In the genomic region with DNA sequence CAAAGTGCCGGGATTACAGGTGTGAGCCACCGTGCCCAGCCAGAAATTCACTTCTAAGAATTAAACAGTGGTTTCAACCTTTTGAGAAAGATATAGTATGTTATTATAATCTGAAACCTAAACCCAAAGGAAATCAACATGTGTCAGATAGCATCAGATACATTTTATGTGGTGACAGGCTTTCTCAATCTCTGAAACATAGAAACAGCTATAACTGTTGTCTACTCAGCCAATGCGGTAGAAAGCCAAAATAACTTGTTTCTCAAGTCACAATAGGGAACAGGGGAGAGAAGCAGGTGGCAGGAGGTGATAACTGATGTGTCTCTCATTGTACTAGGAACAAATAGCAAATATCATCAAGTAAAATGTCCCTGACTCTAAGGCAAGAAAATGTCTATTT, we compare ENCODE assay signal across 21 cellular contexts. TPM values are rescaled to one million over a fixed set of nuclear protein-coding genes. Genes with fewer than 3 reads are reported as not detected.
DNase-seq lines count a peak whose midpoint lies in the region; ATAC-seq, FAIRE-seq and TF ChIP-seq lines count a peak whose summit lies in the region.
"Had no signal": no experiment of that assay in that cellular context is flagged by ENCODE, and none has a peak within 500 bp of the region (broad histone marks: within the 10 kb centered on the region; RNA-seq: fewer than 3 reads in every experiment).

No MANE protein-coding gene starts in this region.

- no peaks in the 10 kb centered on the region for H3K27me3 Mint-ChIP-seq in activated naive CD8-positive, alpha-beta T cell
- no peaks in the 10 kb centered on the region for H3K27me3 Mint-ChIP-seq in activated naive CD8-positive, alpha-beta T cell treated with anti-CD3 and anti-CD28 coated beads for 36 hours
- H3K27me3 Mint-ChIP-seq in GM23338 (ENCODE audit: insufficient read depth, low read depth, poor library complexity) = no peaks in the 10 kb centered on the region

- H3K9me3 Mint-ChIP-seq in activated naive CD8-positive, alpha-beta T cell (ENCODE audit: low read depth) = no peaks in the 10 kb centered on the region
- H3K9me3 Mint-ChIP-seq in activated naive CD8-positive, alpha-beta T cell treated with anti-CD3 and anti-CD28 coated beads for 36 hours = peaks cover 4% of the 10 kb centered on the region
- H3K9me3 Mint-ChIP-seq in GM23338 = peaks cover 9% of the 10 kb centered on the region; the same call in 2 of the 3 replicates

- H3K36me3 Mint-ChIP-seq in activated naive CD8-positive, alpha-beta T cell = peaks cover 16% of the 10 kb centered on the region
- H3K36me3 Mint-ChIP-seq in activated naive CD8-positive, alpha-beta T cell treated with anti-CD3 and anti-CD28 coated beads for 36 hours = peaks cover 25% of the 10 kb centered on the region
- peaks cover 26% of the 10 kb centered on the region for H3K36me3 Mint-ChIP-seq in GM23338 (ENCODE audit: low read depth)

- H4K20me1 ChIP-seq in K562 (replicated peaks; ENCODE audit: control insufficient read depth, insufficient read depth, low read length) (no peaks in the 10 kb centered on the region), GM23338 (replicated peaks; ENCODE audit: insufficient read depth) (no peaks in the 10 kb centered on the region)
- H4K20me1 ChIP-seq: BLaER1 had no signal

- peaks cover 15% of the 10 kb centered on the region; the same call in 2 of the 3 replicates for H3K36me3 ChIP-seq in K562 (ENCODE audit: control insufficient read depth, insufficient read depth, low read length)
- no peaks in the 10 kb centered on the region for H3K36me3 ChIP-seq in GM23338 (ENCODE audit: insufficient read depth)
- H3K36me3 ChIP-seq: SJCRH30 had no signal

- no peak overlapping the region for H3K4me3 ChIP-seq in Jurkat, Clone E6-1 (ENCODE audit: low read length)
- H3K4me3 ChIP-seq in K562 (no peak overlapping the region), GM23338 (no peak overlapping the region)
- H3K4me3 ChIP-seq: BLaER1, GM23248, HAP-1, SJCRH30 had no signal

- no peak for DNase-seq in activated naive CD8-positive, alpha-beta T cell treated with anti-CD3 and anti-CD28 coated beads for 36 hours
- peak; percentile 79 for DNase-seq in Jurkat, Clone E6-1 (ENCODE audit: low read depth, low spot score)
- DNase-seq in K562 (ENCODE audit: extremely low read depth in 1 of 4, low spot score in 3 of 4) (no peak), NCI-H1436 treated with DMSO at 0.1 percent for 48 hours (lab: John Stamatoyannopoulos, UW) (no peak), GM23338 (ENCODE audit: low spot score) (no peak), 8988T (no peak)
- DNase-seq: GM23248; KBM-7; NCI-H1092; NCI-H1436; NCI-H2029; NCI-H226; NCI-H510A treated with DMSO at 0.1 percent for 48 hours; NCI-H748 treated with DMSO at 0.1 percent for 48 hours; NK-92 treated with Interleukin-12 subunit alpha and Interleukin-12 subunit beta, amount 100 ng/mL, for 24 hours; SJCRH30 had no signal

- no peaks in the 10 kb centered on the region for H3K27me3 ChIP-seq in K562 (ENCODE audit: control insufficient read depth in 2 of 2, insufficient read depth in 2 of 2, low read length in 2 of 2)
- H3K27me3 ChIP-seq in GM23338 (ENCODE audit: insufficient read depth) = no peaks in the 10 kb centered on the region
- H3K27me3 ChIP-seq: BLaER1, SJCRH30 had no signal

- no peaks in the 10 kb centered on the region; the same call in 1 of the 2 replicates for H3F3A ChIP-seq in GM23338 (replicated peaks; ENCODE audit: low read depth)

- H3K9me3 ChIP-seq in K562 (replicated peaks; ENCODE audit: control insufficient read depth, insufficient read depth, low read depth, low read length) = no peaks in the 10 kb centered on the region
- H3K9me3 ChIP-seq: HAP-1, SJCRH30 had no signal

- POLR2A ChIA-PET in K562 (lab: Yijun Ruan, JAX) = interaction anchor here (0.7 to 1.1 kb wide), 2 partner anchors 17 to 57 kb away, joined by 3 to 4 read pairs; a partner anchor contains a TSS

- H3K4me3 Mint-ChIP-seq in activated naive CD8-positive, alpha-beta T cell = no peak overlapping the region
- no peak overlapping the region for H3K4me3 Mint-ChIP-seq in activated naive CD8-positive, alpha-beta T cell treated with anti-CD3 and anti-CD28 coated beads for 36 hours
- no peak overlapping the region for H3K4me3 Mint-ChIP-seq in GM23338

- intact Hi-C loops in K562 (cut with micrococcal nuclease) = no loop called here

- TF ChIP-seq RAD21 in K562 (CRISPR knock-in tag; conservative IDR thresholded peaks at IDR 0.05 in 1 of 2, IDR thresholded peaks at IDR 0.05 in 1 of 2) = no peak

- H3K27ac Mint-ChIP-seq in activated naive CD8-positive, alpha-beta T cell = peak overlapping the region; percentile 41
- no peak overlapping the region for H3K27ac Mint-ChIP-seq in activated naive CD8-positive, alpha-beta T cell treated with anti-CD3 and anti-CD28 coated beads for 36 hours
- H3K27ac Mint-ChIP-seq in GM23338 = no peak overlapping the region

- WGBS in K562 (ENCODE audit: insufficient coverage, low coverage, missing lambda C conversion rate) = 65% methylated on average over 3 of the region's 3 CpGs

- H3K4me1 Mint-ChIP-seq in activated naive CD8-positive, alpha-beta T cell (ENCODE audit: low read depth) = peaks cover 16% of the 10 kb centered on the region
- H3K4me1 Mint-ChIP-seq in activated naive CD8-positive, alpha-beta T cell treated with anti-CD3 and anti-CD28 coated beads for 36 hours = peaks cover 10% of the 10 kb centered on the region
- H3K4me1 Mint-ChIP-seq in GM23338 = peaks cover 6% of the 10 kb centered on the region

- TF ChIP-seq CTCF in K562 (IDR thresholded peaks at IDR 0.05 in 2 of 3, conservative IDR thresholded peaks at IDR 0.05 in 1 of 3; ENCODE audit: insufficient read depth in 2 of 3, low read depth in 1 of 3, low read length in 3 of 3) = no peak
- no peak for TF ChIP-seq CTCF in GM23338 (conservative IDR thresholded peaks at IDR 0.05; ENCODE audit: low read depth in 2 of 2)

- TF ChIP-seq EP300 in K562 (IDR thresholded peaks at IDR 0.05; ENCODE audit: low read length) = no peak

- H3K9ac ChIP-seq in K562 (ENCODE audit: insufficient read depth in 1 of 2, low read depth in 2 of 2, low read length in 2 of 2) = no peak overlapping the region
- H3K9ac ChIP-seq: BLaER1, GM23248 had no signal

- no peak for TF ChIP-seq POLR2A in K562 (conservative IDR thresholded peaks at IDR 0.05)

- no peaks in the 10 kb centered on the region for H3K9me1 ChIP-seq in K562 (ENCODE audit: control insufficient read depth, insufficient read depth, low read length)

- H3K79me2 ChIP-seq in K562 (ENCODE audit: control insufficient read depth, insufficient read depth, low read length) (no peaks in the 10 kb centered on the region), GM23338 (replicated peaks; ENCODE audit: insufficient read depth) (no peaks in the 10 kb centered on the region)

- no peak for ATAC-seq in K562
- ATAC-seq in GM23338 = no peak
- ATAC-seq: Panc1 had no signal

- CTCF ChIA-PET in K562 (lab: Yijun Ruan, JAX; ENCODE audit: low intra/inter-chr PET ratio) = no interaction called here

- no peaks in the 10 kb centered on the region for H3K9me2 ChIP-seq in GM23338 (ENCODE audit: insufficient read depth)

- no peak overlapping the region for H2AFZ ChIP-seq in K562 (ENCODE audit: low read depth, low read length)
- H2AFZ ChIP-seq in GM23338 = no peak overlapping the region
- H2AFZ ChIP-seq: GM23248 had no signal

- H3K4me2 ChIP-seq in K562 (ENCODE audit: insufficient read depth, low read length) = no peak overlapping the region
- no peak overlapping the region for H3K4me2 ChIP-seq in GM23338
- H3K4me2 ChIP-seq: BLaER1 had no signal

- no peak for FAIRE-seq in K562 (lab: Jason Lieb, UNC)
- FAIRE-seq: GM18507 had no signal

- H3K4me1 ChIP-seq in K562 (replicated peaks in 1 of 2; ENCODE audit: control insufficient read depth in 2 of 2, insufficient read depth in 2 of 2, low read length in 2 of 2) (peaks cover 0 to 3% of the 10 kb centered on the region in 2 experiments; a peak in 1 of 5 replicates), GM23338 (ENCODE audit: insufficient read depth) (peaks cover 5% of the 10 kb centered on the region; the same call in 1 of the 2 replicates)
- H3K4me1 ChIP-seq: BLaER1, HAP-1, SJCRH30 had no signal

- in situ Hi-C loops in K562 (cut with MboI) = no loop called here

- H3K27ac ChIP-seq in K562 (ENCODE audit: extremely low read depth, low read depth, low read length) = no peak overlapping the region
- H3K27ac ChIP-seq in GM23338 (ENCODE audit: low read depth) = no peak overlapping the region
- H3K27ac ChIP-seq: BLaER1, GM23248, SJCRH30 had no signal

- BruUV-seq in K562 (replicated peaks; lab: Mats Ljungman, UMichigan) = no TSS peak

RNA-seq across cellular contexts. Expression of a gene that starts 38.7 kb away (rescaled TPM):
- total RNA-seq in activated naive CD8-positive, alpha-beta T cell treated with anti-CD3 and anti-CD28 coated beads for 36 hours = 10 to 100 TPM in 1 of 2 experiments, 1 to 10 TPM in 1; 9.9 to 11.5 TPM
- polyA plus RNA-seq in Jurkat, Clone E6-1 (2012; ENCODE audit: insufficient read depth, insufficient read length) = 22.5 TPM
- 20.0 and 40.2 TPM in 2 replicates for total RNA-seq in K562 (2011; cell fraction: chromatin; rRNA removed; ENCODE audit: low replicate concordance)
- total RNA-seq in K562 (2011; cell fraction: nucleolus; rRNA removed) = 6.7 and 7.8 TPM in 2 replicates
- 14.8 and 16.4 TPM in 2 replicates for total RNA-seq in K562 (2011; cell fraction: nucleoplasm; rRNA removed)
- total RNA-seq in K562 (2014; rRNA removed) (6.0 and 7.3 TPM in 2 replicates), K562 (2014; rRNA removed; fragmentation: Illumina TruSeq; extraction: Trizol) (10.3 and 12.8 TPM in 2 replicates), K562 (2015; rRNA removed; fragmentation: Illumina TruSeq; extraction: Trizol) (11.7 and 12.7 TPM in 2 replicates), K562 (2021) (10.0 and 10.9 TPM in 2 replicates)
- polyA plus RNA-seq in K562 (2011; rRNA removed) (10.0 and 15.5 TPM in 2 replicates), K562 (2014; fragmentation: Illumina TruSeq; extraction: Trizol) (7.1 TPM in 2 replicates), K562 (2014; fragmentation: Nextera tagmentation; extraction: Ambion mirVana) (1 to 10 TPM; 1.5 to 2.0 TPM), K562 (2014; rRNA removed) (4.4 and 5.2 TPM in 2 replicates), GM23338 (2016; fragmentation: Nextera tagmentation; extraction: Ambion mirVana) (4.0 and 7.5 TPM in 2 replicates)
- 7.7 and 9.7 TPM in 2 replicates for polyA plus RNA-seq in K562 (2011; cell fraction: cytosol; rRNA removed)
- polyA plus RNA-seq in K562 (2011; cell fraction: nucleus; rRNA removed) = 6.4 and 10.3 TPM in 2 replicates
- 7.0 and 19.0 TPM in 2 replicates for polyA plus RNA-seq in K562 (2012)
- polyA minus RNA-seq in K562 (2011; rRNA and poly(A)+ RNA removed) = 14.8 and 23.4 TPM in 2 replicates
- 6.7 and 10.7 TPM in 2 replicates for polyA minus RNA-seq in K562 (2011; cell fraction: cytosol; rRNA and poly(A)+ RNA removed)
- 4.4 and 6.7 TPM in 2 replicates for polyA minus RNA-seq in K562 (2011; cell fraction: nucleus; rRNA and poly(A)+ RNA removed)
- 17.5 and 40.6 TPM in 2 replicates for total RNA-seq in GM23338 (2014; rRNA removed; shearing (Covaris generic))

RNA-seq across cellular contexts. Expression of a gene that starts 57.1 kb away (rescaled TPM):
- 10 to 100 TPM; 67.4 to 67.8 TPM for total RNA-seq in activated naive CD8-positive, alpha-beta T cell treated with anti-CD3 and anti-CD28 coated beads for 36 hours
- 96.8 TPM for polyA plus RNA-seq in Jurkat, Clone E6-1 (2012; ENCODE audit: insufficient read depth, insufficient read length)
- total RNA-seq in K562 (2011; cell fraction: chromatin; rRNA removed; ENCODE audit: low replicate concordance) = 45.0 and 68.9 TPM in 2 replicates
- total RNA-seq in K562 (2011; cell fraction: nucleolus; rRNA removed) = 61.5 and 90.7 TPM in 2 replicates
- total RNA-seq in K562 (2011; cell fraction: nucleoplasm; rRNA removed) = 64.5 and 107 TPM in 2 replicates
- total RNA-seq in K562 (2014; rRNA removed) = 41.1 and 59.1 TPM in 2 replicates
- total RNA-seq in K562 (2014; rRNA removed; fragmentation: Illumina TruSeq; extraction: Trizol) = 83.8 and 93.5 TPM in 2 replicates
- 72.2 and 72.4 TPM in 2 replicates for total RNA-seq in K562 (2015; rRNA removed; fragmentation: Illumina TruSeq; extraction: Trizol)
- 65.1 and 70.4 TPM in 2 replicates for total RNA-seq in K562 (2021)
- polyA plus RNA-seq in K562 (2011; rRNA removed) = 151 and 172 TPM in 2 replicates
- polyA plus RNA-seq in K562 (2011; cell fraction: cytosol; rRNA removed) = 115 and 117 TPM in 2 replicates
- 84.7 TPM in 2 replicates for polyA plus RNA-seq in K562 (2011; cell fraction: nucleus; rRNA removed)
- 87.8 and 109 TPM in 2 replicates for polyA plus RNA-seq in K562 (2012)
- polyA plus RNA-seq in K562 (2014; fragmentation: Illumina TruSeq; extraction: Trizol) = 114 and 142 TPM in 2 replicates
- polyA plus RNA-seq in K562 (2014; fragmentation: Nextera tagmentation; extraction: Ambion mirVana) = 100 to 1,000 TPM; 226 to 273 TPM
- polyA plus RNA-seq in K562 (2014; rRNA removed) = 82.0 and 95.2 TPM in 2 replicates
- polyA minus RNA-seq in K562 (2011; rRNA and poly(A)+ RNA removed) = 98.6 and 98.8 TPM in 2 replicates
- polyA minus RNA-seq in K562 (2011; cell fraction: cytosol; rRNA and poly(A)+ RNA removed) = 39.0 and 55.6 TPM in 2 replicates
- 47.4 and 61.6 TPM in 2 replicates for polyA minus RNA-seq in K562 (2011; cell fraction: nucleus; rRNA and poly(A)+ RNA removed)
- 144 and 157 TPM in 2 replicates for total RNA-seq in GM23338 (2014; rRNA removed; shearing (Covaris generic))
- polyA plus RNA-seq in GM23338 (2016; fragmentation: Nextera tagmentation; extraction: Ambion mirVana) = 227 and 249 TPM in 2 replicates
